In genomic region chrX:9885150-9885549, GRCh38 we compare ENCODE assay signal across 1 cellular context.
TF ChIP-seq lines count a peak whose summit lies in the region.

No MANE protein-coding gene starts in this region.

TF ChIP-seq in WTC11, 78 proteins besides CTCF, POLR2A, EP300 and RAD21 (continued from another document):
- TF ChIP-seq AFF4 (CRISPR knock-in tag; IDR thresholded peaks at IDR 0.05; ENCODE audit: borderline replicate concordance) (no peak), ZNF416 (CRISPR knock-in tag; IDR thresholded peaks at IDR 0.05) (no peak), ZNF281 (CRISPR knock-in tag; IDR thresholded peaks at IDR 0.05) (no peak), NR2C2 (CRISPR knock-in tag; IDR thresholded peaks at IDR 0.05) (no peak), NFATC4 (CRISPR knock-in tag; IDR thresholded peaks at IDR 0.05) (no peak), ZNF138 (CRISPR knock-in tag; conservative IDR thresholded peaks at IDR 0.05) (no peak), ZNF396 (CRISPR knock-in tag; IDR thresholded peaks at IDR 0.05; ENCODE audit: borderline replicate concordance) (no peak), ZNF512 (CRISPR knock-in tag; IDR thresholded peaks at IDR 0.05; ENCODE audit: borderline replicate concordance) (no peak), NFE2L1 (CRISPR knock-in tag; IDR thresholded peaks at IDR 0.05) (no peak), FOXP1 (CRISPR knock-in tag; IDR thresholded peaks at IDR 0.05; ENCODE audit: borderline replicate concordance) (no peak), GRHL2 (CRISPR knock-in tag; IDR thresholded peaks at IDR 0.05; ENCODE audit: insufficient replicate concordance, severe bottlenecking) (no peak)
